In genomic region chr6:50989123-50989522, GRCh38 we compare ENCODE assay signal across 35 cellular contexts.
"Had no signal": no experiment of that assay in that cellular context is flagged by ENCODE, and none has a peak within 500 bp of the region (broad histone marks: within the 10 kb centered on the region; RNA-seq: fewer than 3 reads in every experiment).

No MANE protein-coding gene starts in this region.

- DNase-seq: Karpas-422, Kasumi-1, KG1, MG63, MM.1S, MV-4-11, NCI-H1048, NCI-H1092, NCI-H1092 treated with DMSO at 0.1 percent for 48 hours, NCI-H1105, NCI-H1105 treated with DMSO at 0.1 percent for 48 hours, NCI-H1417, NCI-H1417 treated with DMSO at 0.1 percent for 48 hours, NCI-H1436, NCI-H1436 treated with DMSO at 0.1 percent for 48 hours, NCI-H146, NCI-H1694, NCI-H1694 treated with DMSO at 0.1 percent for 48 hours, NCI-H187, NCI-H187 treated with DMSO at 0.1 percent for 48 hours, NCI-H1930, NCI-H2029, NCI-H2029 treated with DMSO at 0.1 percent for 48 hours, NCI-H2081, NCI-H2081 treated with DMSO at 0.1 percent for 48 hours, NCI-H2107, NCI-H2171, NCI-H2171 treated with DMSO at 0.1 percent for 48 hours, NCI-H2227 treated with DMSO at 0.1 percent for 48 hours, NCI-H226, NCI-H345, NCI-H446, NCI-H446 treated with DMSO at 0.1 percent for 48 hours, NCI-H510A had no signal

- H3K27ac ChIP-seq: KMS-11 had no signal

- H3K9me3 ChIP-seq: MG63 had no signal

- H3K4me3 ChIP-seq: MG63 had no signal

- H3K36me3 ChIP-seq: MG63 had no signal

- H3K27me3 ChIP-seq: MG63 had no signal
